In genomic region chr16:59567496-59567895, GRCh38 we compare ENCODE assay signal across 10 cellular contexts.
"Had no signal": no experiment of that assay in that cellular context is flagged by ENCODE, and none has a peak within 500 bp of the region (broad histone marks: within the 10 kb centered on the region; RNA-seq: fewer than 3 reads in every experiment).

No MANE protein-coding gene starts in this region.

- H3K4me1 ChIP-seq: HAP-1 had no signal

- FAIRE-seq: H1, H54, HTR-8/SVneo, K562 had no signal

- H3K9ac ChIP-seq: GM23248 had no signal

- DNase-seq: GM23248, HFFc6, IMR-90, KG1 had no signal

- H3K27ac ChIP-seq: GM23248 had no signal

- H3K9me3 Mint-ChIP-seq: HFFc6 had no signal

- H3K4me3 ChIP-seq: GM23248, HAP-1, K562 had no signal

- H3K27ac Mint-ChIP-seq: HFFc6 had no signal

- ATAC-seq: HCT116, K562 had no signal

- H2AFZ ChIP-seq: GM23248 had no signal

- H3K4me3 Mint-ChIP-seq: HFFc6 had no signal

- H3K9me3 ChIP-seq: HAP-1 had no signal

- H3K36me3 ChIP-seq: HAP-1 had no signal
